ENCODE assay signal across 8 cellular contexts in genomic region chr5:175479125-175479881, GRCh38. TPM values are rescaled to one million over a fixed set of nuclear protein-coding genes. Genes with fewer than 3 reads are reported as not detected.
A peak's percentile ranks its signal among the peaks of the same experiment; 100 is the strongest.
DNase-seq lines count a peak whose midpoint lies in the region; ATAC-seq and TF ChIP-seq lines count a peak whose summit lies in the region.

No MANE protein-coding gene starts in this region.

- no peak for DNase-seq in activated naive CD8-positive, alpha-beta T cell treated with anti-CD3 and anti-CD28 coated beads, Interleukin-2, amount 10 ng/mL, durations not matched to agents 7 days and 5 days
- DNase-seq in kidney epithelial cell (ENCODE audit: low read depth) (no peak), NCI-H146 treated with DMSO at 0.1 percent for 48 hours (lab: John Stamatoyannopoulos, UW; ENCODE audit: unreplicated experiment) (no peak), pons (ENCODE audit: low spot score) (no peak)
- no peak for DNase-seq in stimulated activated CD4-positive, alpha-beta T cell treated with anti-CD3 and anti-CD28 coated beads, Interleukin-4, amount 100 ng/mL, for 4 hours

- H3K27me3 Mint-ChIP-seq in activated naive CD8-positive, alpha-beta T cell treated with anti-CD3 and anti-CD28 coated beads, Interleukin-2, amount 10 ng/mL, durations not matched to agents 7 days and 5 days, result peaks cover 8% of the 10 kb centered on the region

- H3K9me3 ChIP-seq in thymus (ENCODE audit: control insufficient read depth), result no peaks in the 10 kb centered on the region

- WGBS in thymus, result 40% methylated on average over 13 of the region's 13 CpGs

- peak overlapping the region; percentile 59 for H3K4me3 ChIP-seq in kidney epithelial cell (ENCODE audit: low read depth, low read length)
- peak overlapping the region; percentile 74 for H3K4me3 ChIP-seq in thymus (ENCODE audit: low read length)

- H3K36me3 Mint-ChIP-seq in activated naive CD8-positive, alpha-beta T cell treated with anti-CD3 and anti-CD28 coated beads, Interleukin-2, amount 10 ng/mL, durations not matched to agents 7 days and 5 days, result peaks cover 32% of the 10 kb centered on the region

- peak overlapping the region; percentile 92 for H3K4me3 Mint-ChIP-seq in activated naive CD8-positive, alpha-beta T cell treated with anti-CD3 and anti-CD28 coated beads, Interleukin-2, amount 10 ng/mL, durations not matched to agents 7 days and 5 days

- H3K4me1 Mint-ChIP-seq in activated naive CD8-positive, alpha-beta T cell treated with anti-CD3 and anti-CD28 coated beads, Interleukin-2, amount 10 ng/mL, durations not matched to agents 7 days and 5 days, result peaks cover 53% of the 10 kb centered on the region

- H3K9me3 Mint-ChIP-seq in activated naive CD8-positive, alpha-beta T cell treated with anti-CD3 and anti-CD28 coated beads, Interleukin-2, amount 10 ng/mL, durations not matched to agents 7 days and 5 days, result no peaks in the 10 kb centered on the region

- H3K36me3 ChIP-seq in kidney epithelial cell (ENCODE audit: control insufficient read depth, insufficient read depth, low read length), result no peaks in the 10 kb centered on the region
- peaks cover 7% of the 10 kb centered on the region for H3K36me3 ChIP-seq in thymus (ENCODE audit: control insufficient read depth, insufficient read depth)

- ATAC-seq in GM18873 (IDR thresholded peaks at IDR 0.05; ENCODE audit: low FRiP score, unreplicated experiment), result peak; percentile 5
- ATAC-seq in HG03439 (IDR thresholded peaks at IDR 0.05; ENCODE audit: unreplicated experiment), result peak; percentile 7
- ATAC-seq in activated naive CD8-positive, alpha-beta T cell treated with anti-CD3 and anti-CD28 coated beads, Interleukin-2, amount 10 ng/mL, durations not matched to agents 7 days and 5 days (ENCODE audit: low read depth), result no peak

- peak overlapping the region; percentile 55 for H3K27ac ChIP-seq in thymus (ENCODE audit: low read depth)

- TF ChIP-seq CTCF in kidney epithelial cell (IDR thresholded peaks at IDR 0.05; ENCODE audit: insufficient read depth, low read length, poor library complexity, severe bottlenecking), result no peak

- H3K4me1 ChIP-seq in thymus (ENCODE audit: control insufficient read depth, insufficient read depth, low read length), result peaks cover 14% of the 10 kb centered on the region

- POLR2A ChIA-PET in activated naive CD8-positive, alpha-beta T cell treated with anti-CD3 and anti-CD28 coated beads, Interleukin-2, amount 10 ng/mL, durations not matched to agents 7 days and 5 days (lab: Charles Lee), result interaction anchor here (1.3 to 1.9 kb wide), 8 partner anchors 10 to 179 kb away, joined by 3 to 16 read pairs (median 5); no protein-coding TSS in a partner anchor

- H3K27me3 ChIP-seq in kidney epithelial cell (ENCODE audit: control insufficient read depth, insufficient read depth, low read length), result no peaks in the 10 kb centered on the region
- peaks cover 9% of the 10 kb centered on the region for H3K27me3 ChIP-seq in thymus (ENCODE audit: control insufficient read depth, insufficient read depth)

- peak overlapping the region; percentile 93 for H3K27ac Mint-ChIP-seq in activated naive CD8-positive, alpha-beta T cell treated with anti-CD3 and anti-CD28 coated beads, Interleukin-2, amount 10 ng/mL, durations not matched to agents 7 days and 5 days

RNA-seq across cellular contexts. Expression of gene SFXN1, which starts 0.9 kb away (rescaled TPM):
- total RNA-seq in activated naive CD8-positive, alpha-beta T cell treated with anti-CD3 and anti-CD28 coated beads, Interleukin-2, amount 10 ng/mL, durations not matched to agents 7 days and 5 days, result 100 to 1,000 TPM; 188 to 194 TPM
- total RNA-seq in kidney epithelial cell, result 55.4 and 56.9 TPM in 2 replicates
- 22.3 TPM for polyA plus RNA-seq in thymus

RNA-seq across cellular contexts. Expression of gene DRD1, which starts 35.3 kb away (rescaled TPM):
- not detected for total RNA-seq in activated naive CD8-positive, alpha-beta T cell treated with anti-CD3 and anti-CD28 coated beads, Interleukin-2, amount 10 ng/mL, durations not matched to agents 7 days and 5 days
- 0.07 TPM in 1 of 2 replicates, not detected in the other for total RNA-seq in kidney epithelial cell
- 0.41 TPM for polyA plus RNA-seq in thymus
